1 cellular context compared by ENCODE assay signal in the genomic region with DNA sequence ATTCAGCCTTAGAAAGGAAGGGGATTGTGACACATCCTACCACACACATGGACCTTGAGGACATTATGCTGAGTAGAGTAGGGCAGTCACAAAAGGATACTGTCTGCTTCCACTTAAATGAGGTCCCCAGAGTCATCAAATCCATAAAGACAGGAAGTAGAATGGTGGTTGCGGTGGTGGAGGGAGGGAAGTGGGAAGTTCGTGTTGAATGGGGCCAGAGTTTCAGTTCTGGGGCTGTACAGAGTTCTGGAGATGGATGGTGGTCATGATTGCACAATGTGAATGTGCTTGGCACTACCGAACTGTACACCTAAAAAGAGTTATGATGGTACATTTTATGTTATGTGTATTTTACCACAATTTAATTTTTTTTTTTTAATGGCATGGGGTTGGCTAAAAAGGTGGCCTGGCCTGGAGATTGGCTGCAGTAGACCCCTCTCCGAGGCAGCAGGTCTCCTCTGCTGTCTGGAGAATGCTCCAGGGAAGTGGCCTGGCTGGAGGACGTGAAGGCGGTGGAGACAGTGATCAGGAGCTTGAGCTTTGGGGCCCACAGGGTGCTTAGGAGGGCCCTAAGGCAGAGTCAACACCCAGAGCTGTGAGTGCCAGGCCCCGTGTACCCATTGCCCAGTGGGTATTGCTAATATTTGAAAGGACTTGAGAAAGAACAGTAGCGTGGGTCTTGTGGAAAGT.
TF ChIP-seq lines count a peak whose summit lies in the region.

No MANE protein-coding gene starts in this region.

TF ChIP-seq in SK-N-SH treated with all-trans-retinoic acid at 6 μM for 48 hours, 23 proteins besides CTCF, POLR2A, EP300 and RAD21 (continued from another document):
- TF ChIP-seq, protein P1, sequence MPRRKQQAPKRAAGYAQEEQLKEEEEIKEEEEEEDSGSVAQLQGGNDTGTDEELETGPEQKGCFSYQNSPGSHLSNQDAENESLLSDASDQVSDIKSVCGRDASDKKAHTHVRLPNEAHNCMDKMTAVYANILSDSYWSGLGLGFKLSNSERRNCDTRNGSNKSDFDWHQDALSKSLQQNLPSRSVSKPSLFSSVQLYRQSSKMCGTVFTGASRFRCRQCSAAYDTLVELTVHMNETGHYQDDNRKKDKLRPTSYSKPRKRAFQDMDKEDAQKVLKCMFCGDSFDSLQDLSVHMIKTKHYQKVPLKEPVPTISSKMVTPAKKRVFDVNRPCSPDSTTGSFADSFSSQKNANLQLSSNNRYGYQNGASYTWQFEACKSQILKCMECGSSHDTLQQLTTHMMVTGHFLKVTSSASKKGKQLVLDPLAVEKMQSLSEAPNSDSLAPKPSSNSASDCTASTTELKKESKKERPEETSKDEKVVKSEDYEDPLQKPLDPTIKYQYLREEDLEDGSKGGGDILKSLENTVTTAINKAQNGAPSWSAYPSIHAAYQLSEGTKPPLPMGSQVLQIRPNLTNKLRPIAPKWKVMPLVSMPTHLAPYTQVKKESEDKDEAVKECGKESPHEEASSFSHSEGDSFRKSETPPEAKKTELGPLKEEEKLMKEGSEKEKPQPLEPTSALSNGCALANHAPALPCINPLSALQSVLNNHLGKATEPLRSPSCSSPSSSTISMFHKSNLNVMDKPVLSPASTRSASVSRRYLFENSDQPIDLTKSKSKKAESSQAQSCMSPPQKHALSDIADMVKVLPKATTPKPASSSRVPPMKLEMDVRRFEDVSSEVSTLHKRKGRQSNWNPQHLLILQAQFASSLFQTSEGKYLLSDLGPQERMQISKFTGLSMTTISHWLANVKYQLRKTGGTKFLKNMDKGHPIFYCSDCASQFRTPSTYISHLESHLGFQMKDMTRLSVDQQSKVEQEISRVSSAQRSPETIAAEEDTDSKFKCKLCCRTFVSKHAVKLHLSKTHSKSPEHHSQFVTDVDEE (CRISPR knock-in tag; IDR thresholded peaks at IDR 0.05): no peak
- TF ChIP-seq ZFP3 (CRISPR knock-in tag; IDR thresholded peaks at IDR 0.05): no peak
- TF ChIP-seq, protein P2, sequence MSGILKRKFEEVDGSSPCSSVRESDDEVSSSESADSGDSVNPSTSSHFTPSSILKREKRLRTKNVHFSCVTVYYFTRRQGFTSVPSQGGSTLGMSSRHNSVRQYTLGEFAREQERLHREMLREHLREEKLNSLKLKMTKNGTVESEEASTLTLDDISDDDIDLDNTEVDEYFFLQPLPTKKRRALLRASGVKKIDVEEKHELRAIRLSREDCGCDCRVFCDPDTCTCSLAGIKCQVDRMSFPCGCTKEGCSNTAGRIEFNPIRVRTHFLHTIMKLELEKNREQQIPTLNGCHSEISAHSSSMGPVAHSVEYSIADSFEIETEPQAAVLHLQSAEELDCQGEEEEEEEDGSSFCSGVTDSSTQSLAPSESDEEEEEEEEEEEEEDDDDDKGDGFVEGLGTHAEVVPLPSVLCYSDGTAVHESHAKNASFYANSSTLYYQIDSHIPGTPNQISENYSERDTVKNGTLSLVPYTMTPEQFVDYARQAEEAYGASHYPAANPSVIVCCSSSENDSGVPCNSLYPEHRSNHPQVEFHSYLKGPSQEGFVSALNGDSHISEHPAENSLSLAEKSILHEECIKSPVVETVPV (CRISPR knock-in tag; IDR thresholded peaks at IDR 0.05): no peak
- no peak for TF ChIP-seq ZC3H10 (CRISPR knock-in tag; IDR thresholded peaks at IDR 0.05)
- TF ChIP-seq ZNF565 (CRISPR knock-in tag; conservative IDR thresholded peaks at IDR 0.05; ENCODE audit: low read depth): no peak
- TF ChIP-seq, protein P3, sequence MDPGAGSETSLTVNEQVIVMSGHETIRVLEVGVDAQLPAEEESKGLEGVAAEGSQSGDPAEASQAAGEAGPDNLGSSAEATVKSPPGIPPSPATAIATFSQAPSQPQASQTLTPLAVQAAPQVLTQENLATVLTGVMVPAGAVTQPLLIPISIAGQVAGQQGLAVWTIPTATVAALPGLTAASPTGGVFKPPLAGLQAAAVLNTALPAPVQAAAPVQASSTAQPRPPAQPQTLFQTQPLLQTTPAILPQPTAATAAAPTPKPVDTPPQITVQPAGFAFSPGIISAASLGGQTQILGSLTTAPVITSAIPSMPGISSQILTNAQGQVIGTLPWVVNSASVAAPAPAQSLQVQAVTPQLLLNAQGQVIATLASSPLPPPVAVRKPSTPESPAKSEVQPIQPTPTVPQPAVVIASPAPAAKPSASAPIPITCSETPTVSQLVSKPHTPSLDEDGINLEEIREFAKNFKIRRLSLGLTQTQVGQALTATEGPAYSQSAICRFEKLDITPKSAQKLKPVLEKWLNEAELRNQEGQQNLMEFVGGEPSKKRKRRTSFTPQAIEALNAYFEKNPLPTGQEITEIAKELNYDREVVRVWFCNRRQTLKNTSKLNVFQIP (CRISPR knock-in tag; IDR thresholded peaks at IDR 0.05; ENCODE audit: borderline replicate concordance, low read depth): no peak
- TF ChIP-seq TCF4 (CRISPR knock-in tag; IDR thresholded peaks at IDR 0.05; ENCODE audit: borderline replicate concordance): no peak
- no peak for TF ChIP-seq ZNF8 (CRISPR knock-in tag; IDR thresholded peaks at IDR 0.05)
